ENCODE assay signal across 1 cellular context in genomic region chr7:2607122-2607912, GRCh38.
TF ChIP-seq lines count a peak whose summit lies in the region.

No MANE protein-coding gene starts in this region.

TF ChIP-seq in endothelial cell of umbilical vein, 7 proteins besides CTCF, POLR2A, EP300 and RAD21:
- TF ChIP-seq JUN (IDR thresholded peaks at IDR 0.05; ENCODE audit: borderline replicate concordance, insufficient read depth, insufficient read length, low read depth) (no peak), POLR2AphosphoS5 (IDR thresholded peaks at IDR 0.05; ENCODE audit: insufficient read depth, low read depth, low read length) (peak; percentile 40)
